22 cellular contexts compared by ENCODE assay signal in the genomic region with DNA sequence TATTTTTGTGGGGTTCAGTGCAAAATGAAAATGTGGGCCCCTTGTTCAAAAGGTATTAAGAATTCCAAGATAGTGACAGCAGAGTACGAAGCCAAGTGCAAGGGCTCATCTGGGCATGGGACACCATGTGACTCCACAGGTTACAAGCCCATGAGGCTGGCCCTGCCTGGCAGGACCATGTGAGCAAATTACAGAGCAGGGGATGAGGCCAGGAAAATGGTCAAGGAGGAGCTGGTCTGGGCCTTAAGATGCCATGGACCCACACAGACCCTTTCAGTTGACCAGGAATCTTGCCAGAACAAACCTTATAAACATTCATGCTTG.
"Had no signal": no experiment of that assay in that cellular context is flagged by ENCODE, and none has a peak within 500 bp of the region (broad histone marks: within the 10 kb centered on the region; RNA-seq: fewer than 3 reads in every experiment).

No MANE protein-coding gene starts in this region.

- H3K4me1 ChIP-seq: parathyroid adenoma had no signal

- H3K9me3 Mint-ChIP-seq: endodermal cell, natural killer cell had no signal

- H3K4me3 Mint-ChIP-seq: endodermal cell, natural killer cell had no signal

- H3K27ac Mint-ChIP-seq: natural killer cell had no signal

- H2AFZ ChIP-seq: parathyroid adenoma had no signal

- H3K79me2 ChIP-seq: parathyroid adenoma had no signal

- H3K36me3 ChIP-seq: gastrocnemius medialis, neutrophil, prostate gland, right atrium auricular region, stomach, tibial artery, upper lobe of left lung had no signal

- ATAC-seq: esophagus mucosa, gastrocnemius medialis, left lobe of liver, natural killer cell had no signal

- H3K36me3 Mint-ChIP-seq: natural killer cell had no signal

- DNase-seq: central memory CD4-positive, alpha-beta T cell; effector CD4-positive, alpha-beta T cell; endodermal cell; foreskin fibroblast; gastrocnemius medialis; natural killer cell; small intestine; stimulated activated CD4-positive, alpha-beta T cell treated with anti-CD3 and anti-CD28 coated beads, Interleukin-15, amount 100 ng/mL, for 24 hours; stimulated activated CD4-positive, alpha-beta T cell treated with anti-CD3 and anti-CD28 coated beads, Interleukin-2, amount 100 ng/mL, for 48 hours; stimulated activated naive CD4-positive, alpha-beta T cell treated with Interleukin-2 at 50 U/mL for 16 hours; stomach; tibial artery had no signal

- H3K27ac ChIP-seq: epithelial cell of prostate, gastrocnemius medialis, neutrophil, parathyroid adenoma, prostate gland, right atrium auricular region, stomach, testis, tibial artery, upper lobe of left lung had no signal

- H3K27me3 ChIP-seq: dorsolateral prefrontal cortex, gastrocnemius medialis, right atrium auricular region, stomach, testis, tibial artery, upper lobe of left lung had no signal

- H3K4me3 ChIP-seq: dorsolateral prefrontal cortex, gastrocnemius medialis, prostate gland, right atrium auricular region, stomach, testis, tibial artery, upper lobe of left lung had no signal

- H3K9me3 ChIP-seq: gastrocnemius medialis, neutrophil, prostate gland, right atrium auricular region, stomach, testis, tibial artery, upper lobe of left lung had no signal
